Comparison of ENCODE assay signal across 1 cellular context in the genomic region with DNA sequence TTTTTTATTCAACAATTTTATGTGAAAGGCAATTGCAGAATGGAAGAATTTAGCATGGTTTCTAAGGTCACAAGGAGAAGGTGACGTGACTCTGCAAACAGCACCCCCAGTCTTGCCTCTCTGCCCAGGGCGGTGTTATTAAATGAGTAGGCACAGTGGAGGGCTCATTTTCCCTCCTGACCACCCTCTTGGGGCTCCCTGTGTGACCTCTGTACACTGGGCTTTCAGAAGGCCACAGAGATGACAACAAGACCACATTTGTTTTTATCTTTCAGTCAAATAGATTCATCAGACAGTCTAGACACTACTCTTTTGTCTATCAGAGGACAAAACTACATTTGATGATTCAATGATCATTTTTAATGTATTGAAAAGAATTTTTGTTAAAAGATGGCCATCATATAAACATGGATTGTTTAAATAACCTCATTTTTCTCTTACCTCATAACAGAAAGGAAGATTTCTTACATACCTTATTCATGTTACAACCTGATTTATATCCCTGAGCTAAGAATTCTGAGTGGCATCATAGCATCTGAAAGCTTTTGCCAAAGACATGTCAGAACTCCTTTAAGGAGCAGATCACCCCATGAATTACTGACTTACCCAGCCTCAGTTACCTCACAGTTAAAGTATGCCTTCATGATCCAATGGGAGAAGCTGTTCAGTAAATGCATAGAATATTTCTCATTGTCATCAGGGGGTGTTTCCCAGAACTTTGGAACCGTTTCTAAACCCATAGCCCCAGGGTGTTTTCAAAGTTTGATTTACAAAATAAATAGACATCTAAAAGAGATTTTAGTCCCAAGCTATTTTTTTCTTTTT.
TF ChIP-seq lines count a peak whose summit lies in the region.

No MANE protein-coding gene starts in this region.

TF ChIP-seq in SK-N-SH, 30 proteins besides CTCF, POLR2A, EP300 and RAD21:
- no peak for TF ChIP-seq POLR2AphosphoS5 (IDR thresholded peaks at IDR 0.05; ENCODE audit: low read depth, low read length)
- TF ChIP-seq, protein P1, sequence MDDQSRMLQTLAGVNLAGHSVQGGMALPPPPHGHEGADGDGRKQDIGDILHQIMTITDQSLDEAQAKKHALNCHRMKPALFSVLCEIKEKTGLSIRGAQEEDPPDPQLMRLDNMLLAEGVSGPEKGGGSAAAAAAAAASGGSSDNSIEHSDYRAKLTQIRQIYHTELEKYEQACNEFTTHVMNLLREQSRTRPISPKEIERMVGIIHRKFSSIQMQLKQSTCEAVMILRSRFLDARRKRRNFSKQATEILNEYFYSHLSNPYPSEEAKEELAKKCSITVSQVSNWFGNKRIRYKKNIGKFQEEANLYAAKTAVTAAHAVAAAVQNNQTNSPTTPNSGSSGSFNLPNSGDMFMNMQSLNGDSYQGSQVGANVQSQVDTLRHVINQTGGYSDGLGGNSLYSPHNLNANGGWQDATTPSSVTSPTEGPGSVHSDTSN (IDR thresholded peaks at IDR 0.05), result peak; percentile 60; the same call in 1 of the 2 replicates
